In the genomic region with DNA sequence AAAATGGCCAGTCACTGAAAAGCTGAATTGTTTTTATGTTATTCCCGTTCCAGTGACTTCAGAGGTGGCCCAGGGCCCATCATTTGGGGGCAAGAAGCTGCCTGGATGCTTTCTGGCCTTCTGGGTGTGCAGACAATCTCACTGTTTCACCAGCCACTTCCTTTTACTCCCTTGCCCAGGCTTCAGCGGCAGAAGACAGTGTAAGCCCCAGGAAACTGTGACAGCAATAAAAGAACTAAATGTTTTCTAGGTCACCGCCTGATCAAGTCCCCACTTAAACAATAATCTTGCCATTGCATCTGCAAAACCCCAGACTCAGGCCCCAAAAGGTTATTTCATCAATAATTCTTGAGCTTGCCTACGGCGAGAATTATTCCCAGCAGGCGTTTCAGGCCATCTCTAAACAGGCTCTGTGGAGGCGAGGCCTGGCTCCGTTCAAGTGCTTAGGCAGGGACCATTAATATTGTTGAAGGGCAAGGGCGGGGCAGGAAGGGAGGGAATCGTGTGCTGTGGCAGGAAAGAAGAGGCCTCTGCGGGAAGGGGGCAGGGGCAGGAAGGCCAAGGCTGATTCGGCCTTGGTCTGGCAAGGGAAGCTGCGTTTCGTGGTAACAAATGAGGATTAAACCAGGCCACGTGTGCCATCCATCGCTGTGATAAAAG, we compare ENCODE assay signal across 17 cellular contexts.
A peak's percentile ranks its signal among the peaks of the same experiment; 100 is the strongest.
DNase-seq lines count a peak whose midpoint lies in the region; ATAC-seq and TF ChIP-seq lines count a peak whose summit lies in the region.
"Had no signal": no experiment of that assay in that cellular context is flagged by ENCODE, and none has a peak within 500 bp of the region (broad histone marks: within the 10 kb centered on the region; RNA-seq: fewer than 3 reads in every experiment).

No MANE protein-coding gene starts in this region.

- intact Hi-C loops in natural killer cell (cut with micrococcal nuclease) (no loop called here), A673 (cut with micrococcal nuclease; ENCODE audit: unreplicated experiment) (no loop called here), left cardiac atrium (cut with DNase I) (no loop called here)

- H3K4me3 ChIP-seq in CD8-positive, alpha-beta memory T cell (ENCODE audit: low read length), result no peak overlapping the region
- no peak overlapping the region for H3K4me3 ChIP-seq in A673 (ENCODE audit: low read depth, low read length, poor library complexity, severe bottlenecking)
- H3K4me3 ChIP-seq: breast epithelium, mucosa of descending colon, prostate gland, transverse colon had no signal

- H3K4me1 Mint-ChIP-seq in CD8-positive, alpha-beta memory T cell, result peaks cover 0 to 3% (median 0%) of the 10 kb centered on the region in 3 donors
- H3K4me1 Mint-ChIP-seq in natural killer cell, result peaks cover 52 to 56% of the 10 kb centered on the region in 2 donors
- H3K4me1 Mint-ChIP-seq: B cell had no signal

- POLR2A ChIA-PET in CD8-positive, alpha-beta memory T cell (lab: Charles Lee), result no interaction called here
- POLR2A ChIA-PET in A673 (lab: Charles Lee; ENCODE audit: low non-redundant PET), result no interaction called here

- CTCF ChIA-PET in CD8-positive, alpha-beta memory T cell (lab: Charles Lee), result no interaction called here
- CTCF ChIA-PET in A673 (lab: Charles Lee), result no interaction called here

- BruUV-seq in A673 (replicated peaks; lab: Mats Ljungman, UMichigan), result no TSS peak

- H3K27me3 Mint-ChIP-seq in CD8-positive, alpha-beta memory T cell, result no peaks in the 10 kb centered on the region
- H3K27me3 Mint-ChIP-seq in natural killer cell (ENCODE audit: low read depth in 2 of 2), result no peaks in the 10 kb centered on the region

- H3K27me3 ChIP-seq in CD8-positive, alpha-beta memory T cell (ENCODE audit: insufficient read depth, low read length, poor library complexity, severe bottlenecking), result peaks cover 3% of the 10 kb centered on the region
- peaks cover 3% of the 10 kb centered on the region for H3K27me3 ChIP-seq in A673 (replicated peaks; ENCODE audit: insufficient read depth, low read depth, low read length, poor library complexity)
- H3K27me3 ChIP-seq: breast epithelium, transverse colon had no signal

- H3K4me1 ChIP-seq in CD8-positive, alpha-beta memory T cell (ENCODE audit: insufficient read depth, low read length), result no peaks in the 10 kb centered on the region
- H3K4me1 ChIP-seq in A673 (ENCODE audit: insufficient read depth, low read length, poor library complexity, severe bottlenecking), result no peaks in the 10 kb centered on the region
- H3K4me1 ChIP-seq: breast epithelium, prostate gland, transverse colon had no signal

- no peak for DNase-seq in CD8-positive, alpha-beta memory T cell
- DNase-seq in NCI-H146 (lab: John Stamatoyannopoulos, UW) (peak; percentile 42), UCSD-AML1 (lab: John Stamatoyannopoulos, UW; ENCODE audit: unreplicated experiment) (peak; percentile 16), natural killer cell (no peak), A673 (ENCODE audit: low spot score) (no peak), left cardiac atrium (no peak)
- DNase-seq: activated CD4-positive, alpha-beta T cell treated with anti-CD3 and anti-CD28 coated beads, Interleukin-2, amount 50 U/mL, for 1 hour; foreskin melanocyte; mucosa of descending colon; RPMI8226; transverse colon had no signal

- ATAC-seq in natural killer cell (peak; percentile 45 to 80 (median 50)), HG03139 (IDR thresholded peaks at IDR 0.05; ENCODE audit: unreplicated experiment) (no peak), left cardiac atrium (no peak), GM21576 (IDR thresholded peaks at IDR 0.05; ENCODE audit: unreplicated experiment) (no peak)
- ATAC-seq: mucosa of descending colon had no signal

- no peaks in the 10 kb centered on the region for H3K9me3 ChIP-seq in CD8-positive, alpha-beta memory T cell (ENCODE audit: low read length)
- H3K9me3 ChIP-seq in A673 (ENCODE audit: low read depth, low read length, poor library complexity, severe bottlenecking), result no peaks in the 10 kb centered on the region
- H3K9me3 ChIP-seq: breast epithelium, mucosa of descending colon, prostate gland, transverse colon had no signal

- peak overlapping the region in 2 of 7 donors; percentile 49 to 68 for H3K4me3 Mint-ChIP-seq in CD8-positive, alpha-beta memory T cell
- peak overlapping the region; percentile 70 for H3K4me3 Mint-ChIP-seq in natural killer cell
- H3K4me3 Mint-ChIP-seq: B cell; T-helper 1 cell treated with Interleukin-12 subunit alpha and Interleukin-12 subunit beta and Interleukin-4 antibody, amounts not matched to agents 30 μg/mL and 1 μg/mL, for 36 hours had no signal

- H3K27ac ChIP-seq in CD8-positive, alpha-beta memory T cell (ENCODE audit: low read depth, low read length), result no peak overlapping the region
- no peak overlapping the region for H3K27ac ChIP-seq in A673 (ENCODE audit: low read depth, low read length, poor library complexity, severe bottlenecking)
- H3K27ac ChIP-seq: breast epithelium, prostate gland, transverse colon had no signal

- H3K9me3 Mint-ChIP-seq in CD8-positive, alpha-beta memory T cell, result no peaks in the 10 kb centered on the region
- H3K9me3 Mint-ChIP-seq in natural killer cell, result no peaks in the 10 kb centered on the region
- H3K9me3 Mint-ChIP-seq: T-helper 1 cell treated with Interleukin-12 subunit alpha and Interleukin-12 subunit beta and Interleukin-4 antibody, amounts not matched to agents 30 μg/mL and 1 μg/mL, for 36 hours had no signal

- H3K36me3 ChIP-seq in CD8-positive, alpha-beta memory T cell (ENCODE audit: insufficient read depth, low read length), result no peaks in the 10 kb centered on the region
- no peaks in the 10 kb centered on the region for H3K36me3 ChIP-seq in A673 (ENCODE audit: insufficient read depth, low read length, poor library complexity, severe bottlenecking)
- H3K36me3 ChIP-seq: breast epithelium, prostate gland, transverse colon had no signal

- H3K36me3 Mint-ChIP-seq in CD8-positive, alpha-beta memory T cell, result no peaks in the 10 kb centered on the region
- no peaks in the 10 kb centered on the region for H3K36me3 Mint-ChIP-seq in natural killer cell

- H3K27ac Mint-ChIP-seq in CD8-positive, alpha-beta memory T cell, result peak overlapping the region in 6 of 8 donors; percentile 25 to 90 (median 81)
- peak overlapping the region; percentile 87 to 91 for H3K27ac Mint-ChIP-seq in natural killer cell
- H3K27ac Mint-ChIP-seq: B cell; T-helper 1 cell treated with Interleukin-12 subunit alpha and Interleukin-12 subunit beta and Interleukin-4 antibody, amounts not matched to agents 30 μg/mL and 1 μg/mL, for 36 hours had no signal

- no peak for TF ChIP-seq CTCF in natural killer cell (IDR thresholded peaks at IDR 0.05)
- no peak for TF ChIP-seq CTCF in A673 (conservative IDR thresholded peaks at IDR 0.05; ENCODE audit: low read depth, low read length)

Comparison
In these comparisons a context has a peak if more than half of its experiments do, and no peak if none do; other contexts are left out.
1. DNase-seq: peak in NCI-H146 (single experiment) and UCSD-AML1 (single experiment); none in CD8-positive, alpha-beta memory T cell (0 of 5), natural killer cell (single experiment), A673 (single experiment) and left cardiac atrium (single experiment).
2. ATAC-seq: peak in natural killer cell (3 of 3); none in HG03139 (single experiment), left cardiac atrium (0 of 2) and GM21576 (single experiment).